ENCODE assay signal across 15 cellular contexts in the genomic region with DNA sequence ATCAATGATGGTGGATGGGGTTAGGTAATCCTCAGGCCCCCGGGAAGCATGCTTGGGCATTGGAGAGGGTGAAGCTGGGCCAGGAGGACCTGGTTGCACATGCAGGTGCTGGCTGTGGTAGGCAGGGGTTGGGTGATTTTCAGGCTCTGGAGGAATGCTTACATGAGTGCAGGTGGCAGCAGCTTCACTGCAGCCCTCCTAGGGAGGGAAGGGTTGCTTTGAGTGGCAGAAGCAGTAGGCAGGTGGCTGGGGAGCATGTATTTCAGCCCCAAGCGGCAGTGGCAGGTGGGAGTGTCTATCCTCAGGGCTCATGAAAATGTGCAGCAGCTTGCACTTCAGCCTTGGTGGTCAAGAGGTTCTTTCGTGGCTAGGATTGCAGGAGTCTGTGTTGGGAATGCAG.
DNase-seq lines count a peak whose midpoint lies in the region; ATAC-seq and TF ChIP-seq lines count a peak whose summit lies in the region.
"Had no signal": no experiment of that assay in that cellular context is flagged by ENCODE, and none has a peak within 500 bp of the region (broad histone marks: within the 10 kb centered on the region; RNA-seq: fewer than 3 reads in every experiment).

No MANE protein-coding gene starts in this region.

- TF ChIP-seq POLR2A in testis (IDR thresholded peaks at IDR 0.05) = no peak

- CTCF ChIA-PET in activated CD4-positive, alpha-beta T cell treated with anti-CD3 and anti-CD28 coated beads for 36 hours (lab: Charles Lee) = no interaction called here

- no peak for DNase-seq in activated CD4-positive, alpha-beta T cell treated with anti-CD3 and anti-CD28 coated beads for 36 hours
- DNase-seq in activated CD4-positive, alpha-beta T cell treated with anti-CD3 and anti-CD28 coated beads, Interleukin-2, amount 50 U/mL, for 4 hours = no peak
- peak; percentile 17 for DNase-seq in COLO668 (lab: John Stamatoyannopoulos, UW; ENCODE audit: unreplicated experiment)
- peak; percentile 7 for DNase-seq in RPMI8226
- no peak for DNase-seq in memory B cell (ENCODE audit: low spot score in 2 of 2)
- no peak for DNase-seq in testis
- DNase-seq in NOMO-1 treated with DMSO at 0.1 percent for 48 hours (lab: John Stamatoyannopoulos, UW; ENCODE audit: unreplicated experiment) = no peak
- no peak for DNase-seq in foreskin fibroblast
- DNase-seq: CD4-positive, alpha-beta T cell; HFFc6; NCI-H1105; NCI-H1694 treated with DMSO at 0.1 percent for 48 hours; NCI-H446; NCI-H82 had no signal

- intact Hi-C loops in activated CD4-positive, alpha-beta T cell treated with anti-CD3 and anti-CD28 coated beads for 36 hours (cut with DNase I, micrococcal nuclease) = no loop called here
- intact Hi-C loops in testis (cut with DNase I; ENCODE audit: low total_unique reads) = no loop called here

- no peaks in the 10 kb centered on the region for H3K9me3 ChIP-seq in testis
- H3K9me3 ChIP-seq: A549 had no signal

- no peaks in the 10 kb centered on the region for H3K36me3 ChIP-seq in testis (ENCODE audit: low read depth, missing control alignments)

- peaks cover 27% of the 10 kb centered on the region for H3K27me3 Mint-ChIP-seq in activated CD4-positive, alpha-beta T cell treated with anti-CD3 and anti-CD28 coated beads for 36 hours
- no peaks in the 10 kb centered on the region for H3K27me3 Mint-ChIP-seq in memory B cell

- 82 to 100% methylated on average over 3 of the region's 3 CpGs for WGBS in testis, 2 donors

- H3K4me3 ChIP-seq in testis (no peak overlapping the region), foreskin fibroblast (ENCODE audit: low read depth in 1 of 2, low read length in 2 of 2) (no peak overlapping the region)
- H3K4me3 ChIP-seq: A549 had no signal

- no peak overlapping the region for H3K27ac ChIP-seq in testis

- H3K4me1 ChIP-seq in testis = peaks cover 12% of the 10 kb centered on the region

- H3K4me1 Mint-ChIP-seq in activated CD4-positive, alpha-beta T cell treated with anti-CD3 and anti-CD28 coated beads for 36 hours = peaks cover 23% of the 10 kb centered on the region
- peaks cover 40% of the 10 kb centered on the region for H3K4me1 Mint-ChIP-seq in memory B cell

- no peak for ATAC-seq in activated CD4-positive, alpha-beta T cell treated with anti-CD3 and anti-CD28 coated beads for 36 hours
- no peak for ATAC-seq in memory B cell (ENCODE audit: low read depth)
- ATAC-seq: A549 had no signal

- POLR2A ChIA-PET in activated CD4-positive, alpha-beta T cell treated with anti-CD3 and anti-CD28 coated beads for 36 hours (lab: Charles Lee) = no interaction called here

- H3K36me3 Mint-ChIP-seq in activated CD4-positive, alpha-beta T cell treated with anti-CD3 and anti-CD28 coated beads for 36 hours (ENCODE audit: low read depth) = no peaks in the 10 kb centered on the region
- peaks cover 6% of the 10 kb centered on the region for H3K36me3 Mint-ChIP-seq in memory B cell

- peaks cover 2% of the 10 kb centered on the region for H3K9me3 Mint-ChIP-seq in activated CD4-positive, alpha-beta T cell treated with anti-CD3 and anti-CD28 coated beads for 36 hours (ENCODE audit: low read depth)
- H3K9me3 Mint-ChIP-seq in memory B cell = peaks cover 8% of the 10 kb centered on the region

- no peak overlapping the region for H3K4me3 Mint-ChIP-seq in activated CD4-positive, alpha-beta T cell treated with anti-CD3 and anti-CD28 coated beads for 36 hours
- no peak overlapping the region for H3K4me3 Mint-ChIP-seq in memory B cell
- H3K4me3 Mint-ChIP-seq: CD4-positive, alpha-beta T cell; HFFc6 had no signal

- H3K27ac Mint-ChIP-seq in activated CD4-positive, alpha-beta T cell treated with anti-CD3 and anti-CD28 coated beads for 36 hours = peak overlapping the region; percentile 15
- H3K27ac Mint-ChIP-seq in memory B cell = peak overlapping the region; percentile 28
- H3K27ac Mint-ChIP-seq: CD4-positive, alpha-beta T cell; HFFc6 had no signal

- TF ChIP-seq CTCF in testis (IDR thresholded peaks at IDR 0.05) (no peak), foreskin fibroblast (IDR thresholded peaks at IDR 0.05; ENCODE audit: low read depth, low read length) (no peak)

- no peaks in the 10 kb centered on the region for H3K27me3 ChIP-seq in testis

Comparison
In these comparisons a context has a peak if more than half of its experiments do, and no peak if none do; other contexts are left out.
1. DNase-seq: peak in COLO668 (single experiment) and RPMI8226 (single experiment); none in activated CD4-positive, alpha-beta T cell treated with anti-CD3 and anti-CD28 coated beads for 36 hours (single experiment), activated CD4-positive, alpha-beta T cell treated with anti-CD3 and anti-CD28 coated beads, Interleukin-2, amount 50 U/mL, for 4 hours (0 of 2), memory B cell (0 of 2), testis (single experiment), NOMO-1 treated with DMSO at 0.1 percent for 48 hours (single experiment) and foreskin fibroblast (0 of 2).